8 cellular contexts compared by ENCODE assay signal in the genomic region with DNA sequence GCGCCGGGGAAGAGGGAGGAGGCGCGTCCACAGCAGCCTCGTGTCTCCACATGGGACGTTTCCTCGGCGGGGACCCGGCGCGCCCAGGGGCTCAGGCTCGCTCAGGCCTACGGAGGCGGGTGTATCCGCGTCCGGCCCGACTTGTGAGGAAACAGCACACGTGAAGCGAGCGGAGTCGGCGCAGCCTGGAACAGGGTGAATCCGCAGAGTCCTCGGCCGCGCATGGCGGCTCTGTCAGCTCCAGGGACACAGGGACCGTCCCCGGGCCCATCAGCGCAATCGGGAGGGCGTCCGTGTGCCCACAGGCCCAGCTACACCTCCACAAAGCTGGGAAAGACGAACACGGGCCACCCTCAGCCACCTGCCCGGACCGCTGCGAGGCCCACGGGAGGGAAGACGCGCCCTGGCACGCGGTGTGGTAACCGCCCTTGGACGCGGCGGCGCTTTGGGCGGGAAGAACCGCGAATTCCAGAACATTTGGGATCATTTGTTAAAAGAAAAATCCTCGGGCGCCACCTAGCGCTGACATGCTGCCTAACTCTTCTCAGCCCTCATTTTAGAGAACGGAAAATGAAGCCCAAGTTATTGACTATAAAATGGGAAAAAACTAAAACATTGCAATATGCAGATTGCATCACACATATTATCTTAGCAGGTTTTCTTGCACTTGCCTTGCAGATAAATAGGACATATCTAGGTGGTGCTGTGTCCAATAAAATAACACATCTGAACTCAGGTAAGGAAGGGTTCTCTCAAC. TPM values are rescaled to one million over a fixed set of nuclear protein-coding genes. Genes with fewer than 3 reads are reported as not detected.
DNase-seq lines count a peak whose midpoint lies in the region; ATAC-seq and TF ChIP-seq lines count a peak whose summit lies in the region.

No MANE protein-coding gene starts in this region.

- ATAC-seq in HG02798 (IDR thresholded peaks at IDR 0.05; ENCODE audit: poor library complexity, unreplicated experiment) (peak; percentile 60), HG03039 (IDR thresholded peaks at IDR 0.05; ENCODE audit: unreplicated experiment) (no peak)
- ATAC-seq in activated T-cell treated with anti-CD3 and anti-CD28 coated beads, Interleukin-2, amount 50 U/mL, for 4 hours, result peak; percentile 78 to 83

- peak overlapping the region; percentile 63 to 79 (median 68) for H3K27ac Mint-ChIP-seq in nephron

- H3K27ac ChIP-seq in fibroblast of lung (ENCODE audit: insufficient read depth, low read length), result no peak overlapping the region

- TF ChIP-seq CTCF in GM10248 (IDR thresholded peaks at IDR 0.05; ENCODE audit: control extremely low read depth, extremely low read depth, low read depth, missing control alignments) (peak; percentile 86), fibroblast of lung (conservative IDR thresholded peaks at IDR 0.05 in 1 of 2, IDR thresholded peaks at IDR 0.05 in 1 of 2; ENCODE audit: low read depth in 1 of 2, low read length in 2 of 2) (peak; percentile 71 to 82), nephron (IDR thresholded peaks at IDR 0.05; ENCODE audit: unreplicated experiment in 3 of 3) (peak; percentile 86 to 94 (median 93))

- H3K36me3 ChIP-seq in fibroblast of lung (ENCODE audit: control insufficient read depth, insufficient read depth, low read length), result no peaks in the 10 kb centered on the region

- H3K36me3 Mint-ChIP-seq in activated T-cell treated with anti-CD3 and anti-CD28 coated beads, Interleukin-2, amount 50 U/mL, for 4 hours (ENCODE audit: insufficient read depth), result no peaks in the 10 kb centered on the region
- H3K36me3 Mint-ChIP-seq in nephron (ENCODE audit: low read depth), result no peaks in the 10 kb centered on the region

- no peaks in the 10 kb centered on the region for H3K27me3 ChIP-seq in fibroblast of lung (ENCODE audit: control insufficient read depth, insufficient read depth, low read length)

- H3K9me3 ChIP-seq in fibroblast of lung (ENCODE audit: control insufficient read depth, insufficient read depth, low read depth, low read length), result no peaks in the 10 kb centered on the region

- no peaks in the 10 kb centered on the region for H3K4me1 ChIP-seq in fibroblast of lung (ENCODE audit: control insufficient read depth, extremely low read depth, insufficient read depth, low read length)

- peak overlapping the region; percentile 54 for H3K4me2 ChIP-seq in fibroblast of lung (ENCODE audit: extremely low read depth, insufficient read depth, low read length)

- H3K9me3 Mint-ChIP-seq in activated T-cell treated with anti-CD3 and anti-CD28 coated beads, Interleukin-2, amount 50 U/mL, for 4 hours, result peaks cover under 1% of the 10 kb centered on the region
- peaks cover 6% of the 10 kb centered on the region for H3K9me3 Mint-ChIP-seq in nephron

- H4K20me1 ChIP-seq in fibroblast of lung (ENCODE audit: control insufficient read depth, extremely low read depth, insufficient read depth, low read length), result no peaks in the 10 kb centered on the region

- DNase-seq in GM10248 (ENCODE audit: extremely low spot score) (peak; percentile 73), NCI-H82 (lab: John Stamatoyannopoulos, UW) (peak; percentile 74), fibroblast of lung (ENCODE audit: low read depth in 2 of 2) (peak; percentile 37 to 63), stromal cell of bone marrow (ENCODE audit: low read depth) (peak; percentile 34)
- DNase-seq in activated T-cell treated with anti-CD3 and anti-CD28 coated beads, Interleukin-2, amount 50 U/mL, for 4 hours, result peak; percentile 47

- POLR2A ChIA-PET in GM10248 (lab: Yijun Ruan, JAX), result no interaction called here

- no peak overlapping the region for H3K9ac ChIP-seq in fibroblast of lung (ENCODE audit: insufficient read depth, low read length)

- H3K27me3 Mint-ChIP-seq in activated T-cell treated with anti-CD3 and anti-CD28 coated beads, Interleukin-2, amount 50 U/mL, for 4 hours (ENCODE audit: low read depth), result peaks cover 4% of the 10 kb centered on the region
- H3K27me3 Mint-ChIP-seq in nephron (ENCODE audit: low read depth), result no peaks in the 10 kb centered on the region

- peaks cover 5% of the 10 kb centered on the region for H3K4me1 Mint-ChIP-seq in activated T-cell treated with anti-CD3 and anti-CD28 coated beads, Interleukin-2, amount 50 U/mL, for 4 hours (ENCODE audit: low read depth)
- peaks cover 13% of the 10 kb centered on the region for H3K4me1 Mint-ChIP-seq in nephron

- peak overlapping the region; percentile 74 for H3K4me3 Mint-ChIP-seq in activated T-cell treated with anti-CD3 and anti-CD28 coated beads, Interleukin-2, amount 50 U/mL, for 4 hours
- no peak overlapping the region for H3K4me3 Mint-ChIP-seq in nephron

- no peak overlapping the region for H3K4me3 ChIP-seq in fibroblast of lung (replicated peaks in 1 of 4; ENCODE audit: control extremely low read depth in 1 of 4, insufficient read depth in 1 of 4, low read depth in 3 of 4, low read length in 4 of 4)

- CTCF ChIA-PET in GM10248 (lab: Yijun Ruan, JAX), result interaction anchor here (0.6 to 1.8 kb wide), 14 partner anchors 11 to 581 kb away, joined by 3 to 13 read pairs (median 4); no protein-coding TSS in a partner anchor

- peak overlapping the region; percentile 19 for H2AFZ ChIP-seq in fibroblast of lung (ENCODE audit: low read length)

- no peaks in the 10 kb centered on the region for H3K79me2 ChIP-seq in fibroblast of lung (ENCODE audit: control insufficient read depth, insufficient read depth, low read length)

RNA-seq across cellular contexts. Expression of a gene that starts 40.4 kb away (rescaled TPM):
- total RNA-seq in activated T-cell treated with anti-CD3 and anti-CD28 coated beads, Interleukin-2, amount 50 U/mL, for 4 hours, result 10 to 100 TPM; 29.2 to 33.2 (median 29.3) TPM
- total RNA-seq in fibroblast of lung, result 15.2 and 17.7 TPM in 2 replicates
- 39.7 and 41.5 TPM in 2 replicates for polyA plus RNA-seq in fibroblast of lung
- 23.4 and 27.7 TPM in 2 replicates for polyA plus RNA-seq in fibroblast of lung (2012)
- 5.2 and 5.9 TPM in 2 replicates for polyA minus RNA-seq in fibroblast of lung (ENCODE audit: low replicate concordance)
